ENCODE assay signal across 2 cellular contexts in the genomic region with DNA sequence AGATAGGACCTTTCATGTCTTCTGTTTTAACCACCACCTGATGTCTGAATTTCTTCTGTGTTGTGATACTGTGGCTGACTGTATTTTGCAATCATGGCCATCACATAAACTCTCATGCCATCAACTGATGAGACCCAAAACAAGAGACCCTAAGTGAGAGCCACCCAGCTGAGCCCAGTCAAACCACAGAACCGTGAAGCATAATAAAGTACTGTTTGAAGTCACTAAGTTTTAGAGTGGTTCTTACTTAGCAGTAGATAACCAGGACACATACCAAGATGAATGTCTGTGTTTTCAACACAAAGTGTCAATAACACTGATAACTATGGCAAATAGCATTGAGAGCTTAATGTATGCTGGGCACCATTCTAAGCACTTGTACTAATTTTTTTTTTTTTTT. TPM values are rescaled to one million over a fixed set of nuclear protein-coding genes. Genes with fewer than 3 reads are reported as not detected.
"Had no signal": no experiment of that assay in that cellular context is flagged by ENCODE, and none has a peak within 500 bp of the region (broad histone marks: within the 10 kb centered on the region; RNA-seq: fewer than 3 reads in every experiment).

No MANE protein-coding gene starts in this region.

RNA-seq across cellular contexts. Expression of a gene that starts 35.5 kb away (rescaled TPM):
- total RNA-seq: LHCN-M2, M059J had no signal
